ENCODE assay signal across 8 cellular contexts in the genomic region with DNA sequence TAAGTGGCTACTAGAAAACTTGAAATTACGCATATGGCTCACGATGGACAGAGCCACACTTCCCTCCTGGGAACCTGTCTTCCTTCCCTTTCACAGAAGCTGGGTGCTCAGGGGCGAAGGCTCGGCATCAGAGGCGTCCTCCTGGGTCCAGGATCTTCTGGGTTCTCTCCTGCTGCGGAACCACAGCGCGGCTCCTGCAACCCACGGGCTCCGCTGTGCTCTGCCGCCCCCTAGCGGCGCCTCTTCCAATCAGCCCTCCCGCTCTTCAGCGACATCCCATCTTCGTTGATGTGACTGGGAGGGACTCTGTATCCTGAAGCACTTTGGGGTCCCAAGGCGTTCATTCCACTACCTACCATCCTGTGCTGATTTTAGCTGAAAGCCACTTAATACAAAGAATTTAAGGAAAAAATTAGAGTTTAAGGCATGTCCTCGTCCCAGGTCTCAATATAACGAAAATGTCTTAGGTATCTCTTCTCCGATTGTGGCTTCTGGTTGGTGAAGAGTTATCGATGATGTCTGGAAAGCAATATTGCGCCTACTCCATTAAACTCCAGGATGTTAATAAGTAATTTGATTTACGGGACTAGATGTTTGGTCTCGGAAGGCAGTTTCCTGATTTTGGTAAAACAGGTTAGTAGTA. TPM values are rescaled to one million over a fixed set of nuclear protein-coding genes. Genes with fewer than 3 reads are reported as not detected.
DNase-seq lines count a peak whose midpoint lies in the region; ATAC-seq, FAIRE-seq and TF ChIP-seq lines count a peak whose summit lies in the region.

No MANE protein-coding gene starts in this region.

- H3K9ac ChIP-seq in neural progenitor cell, result no peak overlapping the region

- intact Hi-C loops in activated T-helper 2 cell treated with anti-CD3 and anti-CD28 coated beads, Interferon-gamma antibody, Interleukin-2, Interleukin-4, amounts not matched to agents 10 μg/mL and 5 μg/mL and 100 μg/mL, durations not matched to agents 14 hours and 24 hours and 36 hours (cut with micrococcal nuclease), result loop anchor here (1.0 to 5.0 kb wide), 3 partner anchors 43 to 104 kb away; no protein-coding TSS in a partner anchor

- no peaks in the 10 kb centered on the region for H3K36me3 Mint-ChIP-seq in activated T-helper 2 cell treated with anti-CD3 and anti-CD28 coated beads, Interferon-gamma antibody, Interleukin-2, Interleukin-4, amounts not matched to agents 10 μg/mL and 5 μg/mL and 100 μg/mL, durations not matched to agents 14 hours and 24 hours and 36 hours (ENCODE audit: low read depth)
- no peaks in the 10 kb centered on the region for H3K36me3 Mint-ChIP-seq in neural progenitor cell

- no peaks in the 10 kb centered on the region for H3K27me3 ChIP-seq in neural progenitor cell

- no peaks in the 10 kb centered on the region for H3K79me2 ChIP-seq in neural progenitor cell (ENCODE audit: low read depth)

- DNase-seq in D721Med (ENCODE audit: insufficient read length, low spot score) (peak; percentile 82), Kasumi-1 (lab: John Stamatoyannopoulos, UW) (peak; percentile 72 to 79), SHP77 (lab: John Stamatoyannopoulos, UW) (peak; percentile 70 to 73), fibroblast of the aortic adventitia (ENCODE audit: low read depth) (peak; percentile 70), neural progenitor cell (ENCODE audit: low spot score) (peak; percentile 88), superior temporal gyrus (ENCODE audit: extremely low spot score) (peak; percentile 94)
- DNase-seq in activated T-helper 2 cell treated with anti-CD3 and anti-CD28 coated beads, Interferon-gamma antibody, Interleukin-2, Interleukin-4, amounts not matched to agents 10 μg/mL and 5 μg/mL and 100 μg/mL, durations not matched to agents 14 hours and 24 hours and 36 hours (ENCODE audit: low spot score), result peak; percentile 59

- H3K4me3 ChIP-seq in fibroblast of the aortic adventitia (ENCODE audit: low read depth, low read length), result no peak overlapping the region
- H3K4me3 ChIP-seq in neural progenitor cell, result no peak overlapping the region

- H3K4me3 Mint-ChIP-seq in activated T-helper 2 cell treated with anti-CD3 and anti-CD28 coated beads, Interferon-gamma antibody, Interleukin-2, Interleukin-4, amounts not matched to agents 10 μg/mL and 5 μg/mL and 100 μg/mL, durations not matched to agents 14 hours and 24 hours and 36 hours (ENCODE audit: low read depth), result no peak overlapping the region
- no peak overlapping the region for H3K4me3 Mint-ChIP-seq in neural progenitor cell

- no peaks in the 10 kb centered on the region for H3K36me3 ChIP-seq in neural progenitor cell

- H3K4me2 ChIP-seq in neural progenitor cell, result no peak overlapping the region

- no peaks in the 10 kb centered on the region for H3K9me3 ChIP-seq in neural progenitor cell (ENCODE audit: low read depth)

- H3K9me3 Mint-ChIP-seq in activated T-helper 2 cell treated with anti-CD3 and anti-CD28 coated beads, Interferon-gamma antibody, Interleukin-2, Interleukin-4, amounts not matched to agents 10 μg/mL and 5 μg/mL and 100 μg/mL, durations not matched to agents 14 hours and 24 hours and 36 hours, result no peaks in the 10 kb centered on the region
- H3K9me3 Mint-ChIP-seq in neural progenitor cell, result no peaks in the 10 kb centered on the region

- no peaks in the 10 kb centered on the region for H4K20me1 ChIP-seq in neural progenitor cell (ENCODE audit: low read depth)

- no peak overlapping the region for H3K27ac ChIP-seq in neural progenitor cell

- H3K27me3 Mint-ChIP-seq in activated T-helper 2 cell treated with anti-CD3 and anti-CD28 coated beads, Interferon-gamma antibody, Interleukin-2, Interleukin-4, amounts not matched to agents 10 μg/mL and 5 μg/mL and 100 μg/mL, durations not matched to agents 14 hours and 24 hours and 36 hours (ENCODE audit: low read depth), result peaks cover 11% of the 10 kb centered on the region
- H3K27me3 Mint-ChIP-seq in neural progenitor cell (ENCODE audit: insufficient read depth, low read depth), result peaks cover 4% of the 10 kb centered on the region

- no peak for FAIRE-seq in D721Med (lab: Jason Lieb, UNC)

- peaks cover 8% of the 10 kb centered on the region for H3K4me1 ChIP-seq in neural progenitor cell

- peaks cover 14% of the 10 kb centered on the region for H3K4me1 Mint-ChIP-seq in activated T-helper 2 cell treated with anti-CD3 and anti-CD28 coated beads, Interferon-gamma antibody, Interleukin-2, Interleukin-4, amounts not matched to agents 10 μg/mL and 5 μg/mL and 100 μg/mL, durations not matched to agents 14 hours and 24 hours and 36 hours (ENCODE audit: low read depth)
- peaks cover 10% of the 10 kb centered on the region for H3K4me1 Mint-ChIP-seq in neural progenitor cell

- peaks cover 4% of the 10 kb centered on the region for H3F3A ChIP-seq in neural progenitor cell (ENCODE audit: low read depth)

- H2AFZ ChIP-seq in neural progenitor cell (replicated peaks), result no peak overlapping the region

- ATAC-seq in HG03039 (IDR thresholded peaks at IDR 0.05; ENCODE audit: unreplicated experiment), result no peak

- no peak overlapping the region for H3K27ac Mint-ChIP-seq in activated T-helper 2 cell treated with anti-CD3 and anti-CD28 coated beads, Interferon-gamma antibody, Interleukin-2, Interleukin-4, amounts not matched to agents 10 μg/mL and 5 μg/mL and 100 μg/mL, durations not matched to agents 14 hours and 24 hours and 36 hours
- no peak overlapping the region for H3K27ac Mint-ChIP-seq in neural progenitor cell

- TF ChIP-seq CTCF in D721Med (IDR thresholded peaks at IDR 0.05; ENCODE audit: insufficient read depth, missing control alignments) (peak; percentile 90), fibroblast of the aortic adventitia (IDR thresholded peaks at IDR 0.05; ENCODE audit: insufficient read depth, low read length) (peak; percentile 95), neural progenitor cell (IDR thresholded peaks at IDR 0.05) (peak; percentile 98)

RNA-seq across cellular contexts. Expression of a gene that starts 14.8 kb away (rescaled TPM):
- 3,460 and 3,552 TPM in 2 replicates for total RNA-seq in activated T-helper 2 cell treated with anti-CD3 and anti-CD28 coated beads, Interferon-gamma antibody, Interleukin-2, Interleukin-4, amounts not matched to agents 10 μg/mL and 5 μg/mL and 100 μg/mL, durations not matched to agents 14 hours and 24 hours and 36 hours
- total RNA-seq in fibroblast of the aortic adventitia (ENCODE audit: low replicate concordance) (2,208 and 3,605 TPM in 2 replicates), neural progenitor cell (ENCODE audit: low replicate concordance) (1,927 and 1,962 TPM in 2 replicates)

RNA-seq across cellular contexts. Expression of a gene that starts 33.1 kb away (rescaled TPM):
- 15.1 and 19.3 TPM in 2 replicates for total RNA-seq in activated T-helper 2 cell treated with anti-CD3 and anti-CD28 coated beads, Interferon-gamma antibody, Interleukin-2, Interleukin-4, amounts not matched to agents 10 μg/mL and 5 μg/mL and 100 μg/mL, durations not matched to agents 14 hours and 24 hours and 36 hours
- total RNA-seq in fibroblast of the aortic adventitia (ENCODE audit: low replicate concordance) (32.0 and 36.3 TPM in 2 replicates), neural progenitor cell (ENCODE audit: low replicate concordance) (1.0 and 1.8 TPM in 2 replicates)

RNA-seq across cellular contexts. Expression of a gene that starts 48.4 kb away (rescaled TPM):
- total RNA-seq in activated T-helper 2 cell treated with anti-CD3 and anti-CD28 coated beads, Interferon-gamma antibody, Interleukin-2, Interleukin-4, amounts not matched to agents 10 μg/mL and 5 μg/mL and 100 μg/mL, durations not matched to agents 14 hours and 24 hours and 36 hours, result 0.87 and 1.6 TPM in 2 replicates
- total RNA-seq in fibroblast of the aortic adventitia (ENCODE audit: low replicate concordance), result 3.0 and 3.8 TPM in 2 replicates
- 1.2 and 1.5 TPM in 2 replicates for total RNA-seq in neural progenitor cell (ENCODE audit: low replicate concordance)
